ENCODE assay signal across 1 cellular context in the genomic region with DNA sequence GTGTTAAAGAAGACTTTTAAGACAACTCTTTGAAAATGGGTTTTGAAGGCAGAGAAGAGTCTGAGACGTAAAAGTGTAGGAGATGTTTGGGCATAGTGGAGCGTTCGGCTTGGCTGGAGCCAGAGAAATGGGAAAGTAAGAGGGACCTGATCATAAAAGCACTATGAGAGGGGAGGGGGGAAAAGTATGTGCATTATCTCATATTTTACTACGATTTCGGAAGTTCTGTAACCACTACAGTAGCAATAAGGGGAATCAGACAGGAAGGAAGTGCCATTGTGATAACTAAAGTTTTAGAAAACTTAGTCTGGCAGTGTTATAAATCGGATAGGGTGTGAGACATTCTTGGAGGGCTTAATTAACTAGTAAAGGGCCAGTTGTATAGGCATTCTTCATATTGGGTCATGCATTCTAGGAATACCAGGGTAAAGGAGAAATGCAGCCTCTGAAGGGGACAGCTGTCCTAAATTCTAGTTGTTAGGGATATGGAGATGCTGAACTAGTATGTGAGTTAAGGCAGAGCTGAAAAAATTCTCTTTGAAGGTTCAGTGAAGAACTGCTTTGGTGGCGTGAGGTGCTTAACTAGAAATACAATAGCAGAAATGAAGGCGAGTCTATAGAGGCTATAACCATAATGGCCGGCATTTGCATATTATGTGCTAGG.
TF ChIP-seq lines count a peak whose summit lies in the region.

No MANE protein-coding gene starts in this region.

TF ChIP-seq in GM23338, 12 proteins besides CTCF, POLR2A, EP300 and RAD21 (continued from another document):
- TF ChIP-seq ZNF331 (CRISPR knock-in tag; IDR thresholded peaks at IDR 0.05; ENCODE audit: low read depth) (no peak), JUNB (IDR thresholded peaks at IDR 0.05; ENCODE audit: unreplicated experiment) (no peak), ZNF114 (CRISPR knock-in tag; IDR thresholded peaks at IDR 0.05) (no peak)
- TF ChIP-seq, protein P1, sequence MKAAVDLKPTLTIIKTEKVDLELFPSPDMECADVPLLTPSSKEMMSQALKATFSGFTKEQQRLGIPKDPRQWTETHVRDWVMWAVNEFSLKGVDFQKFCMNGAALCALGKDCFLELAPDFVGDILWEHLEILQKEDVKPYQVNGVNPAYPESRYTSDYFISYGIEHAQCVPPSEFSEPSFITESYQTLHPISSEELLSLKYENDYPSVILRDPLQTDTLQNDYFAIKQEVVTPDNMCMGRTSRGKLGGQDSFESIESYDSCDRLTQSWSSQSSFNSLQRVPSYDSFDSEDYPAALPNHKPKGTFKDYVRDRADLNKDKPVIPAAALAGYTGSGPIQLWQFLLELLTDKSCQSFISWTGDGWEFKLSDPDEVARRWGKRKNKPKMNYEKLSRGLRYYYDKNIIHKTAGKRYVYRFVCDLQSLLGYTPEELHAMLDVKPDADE (IDR thresholded peaks at IDR 0.05), result no peak
